Comparison of ENCODE assay signal across 16 cellular contexts in the genomic region with DNA sequence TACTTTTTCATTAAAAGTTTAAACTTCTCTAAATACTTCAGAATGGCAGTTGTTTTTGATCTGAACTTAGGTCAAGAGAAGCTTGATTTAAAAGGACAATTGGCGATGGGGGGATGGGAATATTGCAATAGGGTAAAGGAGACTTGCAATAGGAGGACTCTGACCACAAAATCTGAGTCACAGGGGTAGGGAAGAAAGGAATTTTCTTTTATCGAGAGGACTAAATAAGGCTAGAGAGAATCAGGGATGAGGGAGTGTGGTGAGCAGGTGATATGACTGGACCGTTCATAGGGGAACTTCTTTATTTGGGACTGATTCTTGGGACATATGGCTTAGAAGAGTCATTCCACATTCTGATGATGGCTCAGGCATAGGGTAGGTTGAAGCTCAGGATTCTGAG.
"Had no signal": no experiment of that assay in that cellular context is flagged by ENCODE, and none has a peak within 500 bp of the region (broad histone marks: within the 10 kb centered on the region; RNA-seq: fewer than 3 reads in every experiment).

No MANE protein-coding gene starts in this region.

- H3K36me3 ChIP-seq: cardiac muscle cell, esophagus squamous epithelium, prostate gland, right atrium auricular region, thyroid gland had no signal

- H3K9me3 ChIP-seq: esophagus squamous epithelium, prostate gland, right atrium auricular region, thyroid gland had no signal

- DNase-seq: activated CD4-positive, alpha-beta T cell treated with anti-CD3 and anti-CD28 coated beads, Interleukin-2, amount 10 ng/mL, durations not matched to agents 24 days and 14 days; activated CD8-positive, alpha-beta T cell treated with anti-CD3 and anti-CD28 coated beads for 36 hours; activated effector memory CD4-positive, alpha-beta T cell treated with Interleukin-2 at 50 U/mL for 16 hours; activated naive CD4-positive, alpha-beta T cell treated with anti-CD3 and anti-CD28 coated beads, Interleukin-2, amount 50 U/mL, for 16 hours; activated T-cell treated with anti-CD3 and anti-CD28 coated beads, Interleukin-2, amount 50 U/mL, for 48 hours; effector memory CD8-positive, alpha-beta T cell; esophagus squamous epithelium; immature natural killer cell; mesendoderm; naive thymus-derived CD4-positive, alpha-beta T cell; stimulated activated CD4-positive, alpha-beta T cell treated with anti-CD3 and anti-CD28 coated beads, Interleukin-2, amount 100 ng/mL, for 24 hours; stimulated activated naive CD4-positive, alpha-beta T cell treated with Interleukin-2 at 50 U/mL for 16 hours; thyroid gland had no signal

- H3K27ac ChIP-seq: cardiac muscle cell, esophagus squamous epithelium, prostate gland, right atrium auricular region, thyroid gland had no signal

- H3K4me3 ChIP-seq: cardiac muscle cell, esophagus squamous epithelium, prostate gland, right atrium auricular region, thyroid gland had no signal

- H3K4me1 ChIP-seq: esophagus squamous epithelium, prostate gland, right atrium auricular region, thyroid gland had no signal

- H3K27ac Mint-ChIP-seq: activated CD4-positive, alpha-beta T cell treated with anti-CD3 and anti-CD28 coated beads, Interleukin-2, amount 10 ng/mL, durations not matched to agents 24 days and 14 days; activated CD8-positive, alpha-beta T cell treated with anti-CD3 and anti-CD28 coated beads for 36 hours; effector memory CD8-positive, alpha-beta T cell; immature natural killer cell; naive thymus-derived CD4-positive, alpha-beta T cell had no signal

- H3K27me3 Mint-ChIP-seq: activated CD4-positive, alpha-beta T cell treated with anti-CD3 and anti-CD28 coated beads, Interleukin-2, amount 10 ng/mL, durations not matched to agents 24 days and 14 days; activated CD8-positive, alpha-beta T cell treated with anti-CD3 and anti-CD28 coated beads for 36 hours; effector memory CD8-positive, alpha-beta T cell; naive thymus-derived CD4-positive, alpha-beta T cell had no signal

- H3K27me3 ChIP-seq: cardiac muscle cell, esophagus squamous epithelium, right atrium auricular region, thyroid gland had no signal

- H3K4me1 Mint-ChIP-seq: activated CD4-positive, alpha-beta T cell treated with anti-CD3 and anti-CD28 coated beads, Interleukin-2, amount 10 ng/mL, durations not matched to agents 24 days and 14 days; immature natural killer cell; naive thymus-derived CD4-positive, alpha-beta T cell had no signal

- ATAC-seq: activated CD8-positive, alpha-beta T cell treated with anti-CD3 and anti-CD28 coated beads for 36 hours; effector memory CD8-positive, alpha-beta T cell; naive thymus-derived CD4-positive, alpha-beta T cell had no signal

- H3K36me3 Mint-ChIP-seq: immature natural killer cell; naive thymus-derived CD4-positive, alpha-beta T cell had no signal

- H3K4me3 Mint-ChIP-seq: activated CD4-positive, alpha-beta T cell treated with anti-CD3 and anti-CD28 coated beads, Interleukin-2, amount 10 ng/mL, durations not matched to agents 24 days and 14 days; activated CD8-positive, alpha-beta T cell treated with anti-CD3 and anti-CD28 coated beads for 36 hours; effector memory CD8-positive, alpha-beta T cell; immature natural killer cell; naive thymus-derived CD4-positive, alpha-beta T cell had no signal
